ENCODE assay signal across 21 cellular contexts in genomic region chr11:3709977-3710376, GRCh38. TPM values are rescaled to one million over a fixed set of nuclear protein-coding genes. Genes with fewer than 3 reads are reported as not detected.
A peak's percentile ranks its signal among the peaks of the same experiment; 100 is the strongest.
DNase-seq lines count a peak whose midpoint lies in the region; ATAC-seq and TF ChIP-seq lines count a peak whose summit lies in the region.
"Had no signal": no experiment of that assay in that cellular context is flagged by ENCODE, and none has a peak within 500 bp of the region (broad histone marks: within the 10 kb centered on the region; RNA-seq: fewer than 3 reads in every experiment).

No MANE protein-coding gene starts in this region.

- peaks cover 3% of the 10 kb centered on the region for H3K4me1 ChIP-seq in IMR-90 (ENCODE audit: control insufficient read depth, insufficient read depth, low read length)
- H3K4me1 ChIP-seq: esophagus muscularis mucosa, sigmoid colon, tibial artery had no signal

- 0 out of 2 replicates have a peak overlapping the region, but pooled peaks have one; percentile 30 for H3K18ac ChIP-seq in IMR-90 (ENCODE audit: low read depth, low read length)

- 0 out of 2 replicates have a peak, but pooled peaks cover 3% of the 10 kb centered on the region for H4K20me1 ChIP-seq in IMR-90 (ENCODE audit: insufficient read depth, low read length)

- no TSS peak for BruUV-seq in IMR-90 (replicated peaks; lab: Mats Ljungman, UMichigan)

- H3K14ac ChIP-seq in IMR-90 (replicated peaks; ENCODE audit: low read depth, low read length) = no peak overlapping the region

- WGBS in IMR-90 (ENCODE audit: extremely low coverage in 2 of 2, insufficient read length in 1 of 2), 2 experiments = no CpG with 5 or more reads among the region's 1 CpG

- H4K5ac ChIP-seq in IMR-90 (ENCODE audit: low read depth, low read length) = no peak overlapping the region

- H3K4me3 ChIP-seq in AG10803 (ENCODE audit: low read length) = no peak overlapping the region
- no peak overlapping the region for H3K4me3 ChIP-seq in IMR-90 (ENCODE audit: insufficient read depth, low read depth, low read length)
- H3K4me3 ChIP-seq in choroid plexus epithelial cell (ENCODE audit: low read depth, low read length) = no peak overlapping the region
- H3K4me3 ChIP-seq: esophagus muscularis mucosa, hepatocyte, sigmoid colon, SK-N-MC, tibial artery had no signal

- no peak overlapping the region for H4K8ac ChIP-seq in IMR-90 (ENCODE audit: low read depth in 2 of 2, low read length in 2 of 2)

- no peaks in the 10 kb centered on the region for H3K9me3 ChIP-seq in IMR-90 (ENCODE audit: control insufficient read depth, insufficient read depth, low read length)
- H3K9me3 ChIP-seq: esophagus muscularis mucosa, sigmoid colon, tibial artery had no signal

- CTCF ChIA-PET in IMR-90 (lab: Yijun Ruan, JAX) = no interaction called here

- no peaks in the 10 kb centered on the region; the same call in 1 of the 2 replicates for H3K9me1 ChIP-seq in IMR-90 (ENCODE audit: insufficient read depth, low read length)

- dilution Hi-C loops in IMR-90 (cut with HindIII; ENCODE audit: low sequenced_read_pairs, unreplicated experiment) = no loop called here

- no peak for TF ChIP-seq POLR2A in IMR-90 (IDR thresholded peaks at IDR 0.05; ENCODE audit: low read depth, low read length)

- H2BK20ac ChIP-seq in IMR-90 (ENCODE audit: low read depth, low read length) = no peak overlapping the region

- H3K4me2 ChIP-seq in IMR-90 (ENCODE audit: low read depth, low read length) = no peak overlapping the region
- H3K4me2 ChIP-seq: hepatocyte had no signal

- no peak overlapping the region for H3K4ac ChIP-seq in IMR-90 (ENCODE audit: low read depth, low read length)

- no peak overlapping the region for H2BK120ac ChIP-seq in IMR-90 (ENCODE audit: low read depth, low read length)

- H2AK5ac ChIP-seq in IMR-90 (ENCODE audit: low read depth, low read length) = no peak overlapping the region

- in situ Hi-C loops in IMR-90 (cut with MboI; ENCODE audit: low sequenced_read_pairs) = no loop called here

- no peak overlapping the region for H3K56ac ChIP-seq in IMR-90 (ENCODE audit: extremely low read depth, insufficient read depth, low read length)

- H2BK15ac ChIP-seq in IMR-90 (ENCODE audit: low read depth, low read length) = no peak overlapping the region

- peak overlapping the region; percentile 79 for H2BK5ac ChIP-seq in IMR-90 (ENCODE audit: low read depth, low read length, poor library complexity, severe bottlenecking)

- no peak overlapping the region for H2AFZ ChIP-seq in IMR-90 (replicated peaks; ENCODE audit: low read length, poor library complexity)
- H2AFZ ChIP-seq: hepatocyte had no signal

- 0 out of 2 replicates have a peak, but pooled peaks have one; percentile 18 for ATAC-seq in IMR-90 (ENCODE audit: low read depth)
- no peak for ATAC-seq in HG03342 (IDR thresholded peaks at IDR 0.05; ENCODE audit: unreplicated experiment)
- no peak for ATAC-seq in left cardiac atrium

- H2AK9ac ChIP-seq in IMR-90 (replicated peaks; ENCODE audit: low read depth, low read length, poor library complexity) = no peak overlapping the region

- intact Hi-C loops in IMR-90 (cut with micrococcal nuclease) = loop anchor here (10.0 kb wide), 1 partner anchor 365 kb away; no protein-coding TSS in a partner anchor
- intact Hi-C loops in left cardiac atrium (cut with DNase I) = loop anchor here in 1 of 2 donors (10.0 kb wide), 1 partner anchor 55 kb away; no protein-coding TSS in a partner anchor

- no peaks in the 10 kb centered on the region for H3K27me3 ChIP-seq in IMR-90 (ENCODE audit: control insufficient read depth, insufficient read depth, low read length)
- H3K27me3 ChIP-seq: esophagus muscularis mucosa, hepatocyte, sigmoid colon, tibial artery had no signal

- H3K27ac ChIP-seq in IMR-90 (ENCODE audit: insufficient read depth, low read length) = peak overlapping the region; percentile 42; the same call in 1 of the 2 replicates
- H3K27ac ChIP-seq: esophagus muscularis mucosa, hepatocyte, sigmoid colon, SK-N-MC, tibial artery had no signal

- no peak overlapping the region for H4K91ac ChIP-seq in IMR-90 (ENCODE audit: insufficient read depth, low read depth, low read length)

- POLR2A ChIA-PET in IMR-90 (lab: Charles Lee; ENCODE audit: unreplicated experiment) = interaction anchor here (0.6 kb wide), 1 partner anchor 249 kb away, joined by 4 read pairs; no protein-coding TSS in a partner anchor

- no peak overlapping the region for H3K9ac ChIP-seq in IMR-90 (ENCODE audit: low read depth, low read length)

- TF ChIP-seq CTCF in AG10803 (conservative IDR thresholded peaks at IDR 0.05; ENCODE audit: low read length) (no peak), IMR-90 (conservative IDR thresholded peaks at IDR 0.05; ENCODE audit: low read depth, low read length) (no peak), choroid plexus epithelial cell (conservative IDR thresholded peaks at IDR 0.05; ENCODE audit: low read depth, low read length) (no peak)

- H3K23ac ChIP-seq in IMR-90 (ENCODE audit: low read depth, low read length) = no peak overlapping the region

- DNase-seq in AG10803 (ENCODE audit: low read depth) (peak; percentile 65), IMR-90 (peak; percentile 32), choroid plexus epithelial cell (ENCODE audit: low read depth) (peak; percentile 72), iris pigment epithelial cell (ENCODE audit: low read depth) (peak; percentile 65), OCI-M1 (lab: John Stamatoyannopoulos, UW) (no peak), NCI-H524 treated with DMSO at 0.1 percent for 48 hours (lab: John Stamatoyannopoulos, UW) (no peak), left cardiac atrium (no peak)
- DNase-seq: activated CD4-positive, alpha-beta T cell treated with anti-CD3 and anti-CD28 coated beads for 1 hour; activated CD8-positive, alpha-beta memory T cell treated with anti-CD3 and anti-CD28 coated beads for 24 hours; DMS 273 treated with DMSO at 0.1 percent for 48 hours; effector CD4-positive, alpha-beta T cell; GOT3; MM.1S; NCI-H1694 treated with DMSO at 0.1 percent for 48 hours; sigmoid colon; stimulated activated naive CD4-positive, alpha-beta T cell treated with Interleukin-2 at 50 U/mL for 16 hours; tibial artery had no signal

- H3K79me1 ChIP-seq in IMR-90 (ENCODE audit: low read depth in 1 of 2, low read length in 2 of 2) = peaks cover 30 to 36% of the 10 kb centered on the region in 2 experiments

- H3K36me3 ChIP-seq in IMR-90 (ENCODE audit: control insufficient read depth, insufficient read depth, low read length) = peaks cover 23% of the 10 kb centered on the region

- TF ChIP-seq RAD21 in IMR-90 (IDR thresholded peaks at IDR 0.05; ENCODE audit: low read length) = no peak

TF ChIP-seq in IMR-90, 13 proteins besides CTCF, POLR2A, EP300 and RAD21:
- TF ChIP-seq RFX5 (IDR thresholded peaks at IDR 0.05; ENCODE audit: low read depth, low read length) (no peak), BHLHE40 (IDR thresholded peaks at IDR 0.05; ENCODE audit: low read depth, low read length) (no peak), FOS (IDR thresholded peaks at IDR 0.05; ENCODE audit: low read depth, low read length) (no peak), NFE2L2 (IDR thresholded peaks at IDR 0.05; ENCODE audit: low read depth, low read length) (no peak), ELK1 (IDR thresholded peaks at IDR 0.05; ENCODE audit: borderline replicate concordance, low read depth, low read length) (no peak), CEBPB (IDR thresholded peaks at IDR 0.05; ENCODE audit: low read depth, low read length) (no peak), RCOR1 (IDR thresholded peaks at IDR 0.05; ENCODE audit: insufficient replicate concordance, low read length) (no peak), MXI1 (IDR thresholded peaks at IDR 0.05; ENCODE audit: borderline replicate concordance, low read depth, low read length) (no peak), CHD1 (IDR thresholded peaks at IDR 0.05; ENCODE audit: low read depth, low read length) (no peak), USF2 (IDR thresholded peaks at IDR 0.05; ENCODE audit: low read depth, low read length) (no peak), MAZ (IDR thresholded peaks at IDR 0.05; ENCODE audit: borderline replicate concordance, low read depth, low read length) (no peak), SMC3 (IDR thresholded peaks at IDR 0.05; ENCODE audit: low read depth, low read length) (no peak), MAFK (IDR thresholded peaks at IDR 0.05; ENCODE audit: low read depth, low read length) (no peak)

RNA-seq across cellular contexts. Expression of gene CHRNA10, which starts 38.8 kb away (rescaled TPM):
- total RNA-seq in IMR-90 (2012; rRNA removed) = under 0.01 and 0.36 TPM in 2 replicates
- 0.79 and 1.2 TPM in 2 replicates for polyA plus RNA-seq in IMR-90 (2012; rRNA removed)
- 0.41 and 0.69 TPM in 2 replicates for polyA plus RNA-seq in IMR-90 (2012; cell fraction: cytosol; rRNA removed)
- polyA plus RNA-seq in IMR-90 (2012; cell fraction: nucleus; rRNA removed; ENCODE audit: low replicate concordance) = 4.5 and 11.7 TPM in 2 replicates
- total RNA-seq in left cardiac atrium = under 1 TPM; 0.27 to 0.58 TPM
- total RNA-seq: hepatocyte had no signal

Comparison
In these comparisons a context has a peak if more than half of its experiments do, and no peak if none do; other contexts are left out.
1. DNase-seq: peak in AG10803 (single experiment), IMR-90 (single experiment), choroid plexus epithelial cell (single experiment) and iris pigment epithelial cell (single experiment); none in OCI-M1 (single experiment), NCI-H524 treated with DMSO at 0.1 percent for 48 hours (single experiment) and left cardiac atrium (single experiment).